Comparison of ENCODE assay signal across 8 cellular contexts in the genomic region with DNA sequence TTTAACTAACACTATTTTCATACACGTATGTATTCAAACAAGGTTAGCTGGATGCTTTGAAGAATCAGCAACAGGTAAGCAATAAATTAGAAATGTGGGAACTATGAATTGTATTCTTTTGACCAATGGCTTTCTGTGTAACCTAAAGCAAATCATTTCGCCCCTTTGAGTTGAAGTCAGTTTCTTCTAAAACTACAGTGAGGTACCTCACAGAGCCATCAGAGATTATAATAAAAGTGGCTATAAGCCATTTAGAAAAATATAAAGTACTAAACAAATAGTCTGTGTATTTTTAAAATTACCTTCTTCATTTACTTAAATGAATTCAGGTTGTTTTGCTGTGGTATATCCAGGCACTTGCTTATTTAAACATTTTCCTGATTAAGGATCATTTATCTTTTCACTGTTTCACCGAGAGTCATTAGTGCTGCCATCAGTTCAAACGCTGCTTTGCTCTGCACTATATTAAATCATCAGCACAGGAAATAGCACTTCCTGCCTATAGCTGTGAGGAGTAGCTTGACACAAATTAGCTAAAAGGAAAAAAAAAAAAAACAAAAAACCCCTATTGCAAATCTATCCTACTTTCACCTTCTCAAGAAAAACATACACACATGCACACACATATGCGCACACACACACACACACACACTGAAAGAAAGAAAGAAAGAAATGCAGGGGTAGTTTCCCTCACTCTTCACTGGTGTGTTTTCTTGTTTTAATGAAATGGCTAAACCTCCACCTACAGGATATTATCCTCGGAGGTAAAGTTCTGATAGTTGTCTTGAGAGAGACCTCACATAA. TPM values are rescaled to one million over a fixed set of nuclear protein-coding genes. Genes with fewer than 3 reads are reported as not detected.
DNase-seq lines count a peak whose midpoint lies in the region; ATAC-seq, FAIRE-seq and TF ChIP-seq lines count a peak whose summit lies in the region.

No MANE protein-coding gene starts in this region.

- TF ChIP-seq POLR2A in GM12878 (IDR thresholded peaks at IDR 0.05; ENCODE audit: low read depth, low read length), result no peak

- peak overlapping the region; percentile 71 for H3K4me2 ChIP-seq in GM12878 (ENCODE audit: control insufficient read depth, insufficient read depth)

- no peaks in the 10 kb centered on the region for H4K20me1 ChIP-seq in GM12878 (ENCODE audit: control insufficient read depth, insufficient read depth)

- H3K79me2 ChIP-seq in GM12878 (ENCODE audit: control insufficient read depth, insufficient read depth, low read length), result no peaks in the 10 kb centered on the region

- SMC1A ChIA-PET in GM12878 (lab: Charles Lee; ENCODE audit: uncharacterized antibody, unreplicated experiment), result interaction anchor here (0.6 to 16.9 kb wide), 12 partner anchors 15 to 378 kb away, joined by 3 to 345 read pairs (median 4); no protein-coding TSS in a partner anchor

- TF ChIP-seq CTCF in GM12864 (IDR thresholded peaks at IDR 0.05; ENCODE audit: low read depth, low read length, missing control alignments) (no peak), GM12878 (IDR thresholded peaks at IDR 0.05 in 2 of 3, conservative IDR thresholded peaks at IDR 0.05 in 1 of 3; ENCODE audit: control insufficient read depth in 2 of 3, extremely low read depth in 1 of 3, insufficient read depth in 1 of 3, low read depth in 3 of 3, low read length in 3 of 3) (peak in 1 of 3 experiments; percentile 19; a peak in 1 of 6 replicates), tibial artery (IDR thresholded peaks at IDR 0.05) (no peak)

- peak; percentile 73 for FAIRE-seq in GM12878 (lab: Jason Lieb, UNC)

- H3K4me3 ChIP-seq in GM12864 (ENCODE audit: low read depth, low read length), result no peak overlapping the region
- H3K4me3 ChIP-seq in GM12878, result peak overlapping the region; percentile 4; the same call in 1 of the 2 replicates
- no peak overlapping the region for H3K4me3 ChIP-seq in tibial artery

- no peaks in the 10 kb centered on the region for H3K27me3 ChIP-seq in GM12878 (replicated peaks in 1 of 2; ENCODE audit: control insufficient read depth in 2 of 2, insufficient read depth in 2 of 2, low read length in 1 of 2)
- H3K27me3 ChIP-seq in tibial artery, result no peaks in the 10 kb centered on the region

- WGBS in GM12878 (ENCODE audit: insufficient coverage, insufficient replicate concordance, low lambda C conversion rate, missing lambda C conversion rate), result 7% methylated on average over 6 of the region's 6 CpGs

- TSS peak; percentile 98 for BruUV-seq in GM12878 (replicated peaks; lab: Mats Ljungman, UMichigan)

- in situ Hi-C loops in GM12878 (cut with MboI), result no loop called here

- H3K27ac ChIP-seq in GM12878 (ENCODE audit: control insufficient read depth, insufficient read depth) (peak overlapping the region; percentile 93), tibial artery (no peak overlapping the region)

- POLR2A ChIA-PET in GM12878 (lab: Charles Lee), result interaction anchor here (0.6 to 2.8 kb wide), 22 partner anchors 10 to 1583 kb away, joined by 3 to 42 read pairs (median 5); no protein-coding TSS in a partner anchor

- peaks cover 4% of the 10 kb centered on the region; the same call in 1 of the 3 replicates for H3K9me3 ChIP-seq in GM12878 (replicated peaks; ENCODE audit: control insufficient read depth, insufficient read depth, low read length)
- no peaks in the 10 kb centered on the region for H3K9me3 ChIP-seq in tibial artery

- peak; percentile 91 for ATAC-seq in GM21381 (IDR thresholded peaks at IDR 0.05; ENCODE audit: unreplicated experiment)
- ATAC-seq in HG03575 (IDR thresholded peaks at IDR 0.05; ENCODE audit: extremely low read depth, insufficient number of reproducible peaks, low FRiP score, unreplicated experiment), result peak; percentile 70
- ATAC-seq in GM12878, result peak; percentile 98

- TF ChIP-seq RAD21 in GM12878 (IDR thresholded peaks at IDR 0.05; ENCODE audit: insufficient read depth, low read depth, low read length), result peak; percentile 27; the same call in 1 of the 2 replicates

- H3K36me3 ChIP-seq in GM12878 (ENCODE audit: control insufficient read depth in 2 of 2, insufficient read depth in 2 of 2, low read length in 1 of 2) (no peaks in the 10 kb centered on the region), tibial artery (no peaks in the 10 kb centered on the region)

- DNase-seq in GM12864 (ENCODE audit: low read depth), result peak; percentile 40
- no peak for DNase-seq in GM12878 (ENCODE audit: low read depth, low spot score)
- no peak for DNase-seq in tibial artery
- DNase-seq in NOMO-1 treated with dmso at 0.1 percent for 144 hours (lab: John Stamatoyannopoulos, UW; ENCODE audit: unreplicated experiment), result no peak
- no peak for DNase-seq in NCI-H748 treated with DMSO at 0.1 percent for 48 hours (lab: John Stamatoyannopoulos, UW)
- no peak for DNase-seq in medulla oblongata (ENCODE audit: extremely low spot score)

- H2AFZ ChIP-seq in GM12878 (ENCODE audit: control insufficient read depth, low read depth, low read length), result peak overlapping the region; percentile 66

- peak overlapping the region; percentile 41 for H3K9ac ChIP-seq in GM12878 (ENCODE audit: control insufficient read depth, insufficient read depth, low read length)

- peak; percentile 16 to 83; a peak in 3 of 4 replicates for TF ChIP-seq EP300 in GM12878 (IDR thresholded peaks at IDR 0.05; ENCODE audit: borderline replicate concordance in 1 of 2, control insufficient read depth in 1 of 2, low read depth in 2 of 2, low read length in 2 of 2)

- peaks cover 20% of the 10 kb centered on the region for H3K4me1 ChIP-seq in GM12878 (ENCODE audit: control insufficient read depth, insufficient read depth, low read length)
- peaks cover 0 to 30% (median 9%) of the 10 kb centered on the region in 4 donors for H3K4me1 ChIP-seq in tibial artery

- intact Hi-C loops in GM12878 (cut with micrococcal nuclease; ENCODE audit: unreplicated experiment), result loop anchor here (1.0 to 2.0 kb wide), 4 partner anchors 10 to 38 kb away; no protein-coding TSS in a partner anchor
- intact Hi-C loops in tibial artery (cut with DNase I; ENCODE audit: low total_unique reads), result no loop called here

- RAD21 ChIA-PET in GM12878 (lab: Charles Lee; ENCODE audit: unreplicated experiment), result interaction anchor here (0.6 to 3.6 kb wide), 26 partner anchors 10 to 584 kb away, joined by 3 to 75 read pairs (median 6); no protein-coding TSS in a partner anchor

- CTCF ChIA-PET in GM12878 (lab: Yijun Ruan, JAX), result interaction anchor here (0.6 to 7.0 kb wide), 13 partner anchors 10 to 644 kb away, joined by 3 to 64 read pairs (median 4); no protein-coding TSS in a partner anchor

TF ChIP-seq in GM12878, 131 proteins besides CTCF, POLR2A, EP300 and RAD21 (continues in another document):
- TF ChIP-seq MEF2A (IDR thresholded peaks at IDR 0.05; ENCODE audit: insufficient read depth, low read depth, low read length) (peak; percentile 78), TCF12 (IDR thresholded peaks at IDR 0.05; ENCODE audit: low read depth, low read length) (no peak), SMAD5 (IDR thresholded peaks at IDR 0.05; ENCODE audit: low read depth) (no peak), CHD1 (IDR thresholded peaks at IDR 0.05; ENCODE audit: low read depth, low read length) (no peak), NBN (IDR thresholded peaks at IDR 0.05) (peak; percentile 96), JUND (IDR thresholded peaks at IDR 0.05; ENCODE audit: low read depth, low read length) (no peak), TCF3 (IDR thresholded peaks at IDR 0.05; ENCODE audit: borderline replicate concordance, insufficient read depth, low read depth, low read length) (no peak)
- TF ChIP-seq, protein P1, sequence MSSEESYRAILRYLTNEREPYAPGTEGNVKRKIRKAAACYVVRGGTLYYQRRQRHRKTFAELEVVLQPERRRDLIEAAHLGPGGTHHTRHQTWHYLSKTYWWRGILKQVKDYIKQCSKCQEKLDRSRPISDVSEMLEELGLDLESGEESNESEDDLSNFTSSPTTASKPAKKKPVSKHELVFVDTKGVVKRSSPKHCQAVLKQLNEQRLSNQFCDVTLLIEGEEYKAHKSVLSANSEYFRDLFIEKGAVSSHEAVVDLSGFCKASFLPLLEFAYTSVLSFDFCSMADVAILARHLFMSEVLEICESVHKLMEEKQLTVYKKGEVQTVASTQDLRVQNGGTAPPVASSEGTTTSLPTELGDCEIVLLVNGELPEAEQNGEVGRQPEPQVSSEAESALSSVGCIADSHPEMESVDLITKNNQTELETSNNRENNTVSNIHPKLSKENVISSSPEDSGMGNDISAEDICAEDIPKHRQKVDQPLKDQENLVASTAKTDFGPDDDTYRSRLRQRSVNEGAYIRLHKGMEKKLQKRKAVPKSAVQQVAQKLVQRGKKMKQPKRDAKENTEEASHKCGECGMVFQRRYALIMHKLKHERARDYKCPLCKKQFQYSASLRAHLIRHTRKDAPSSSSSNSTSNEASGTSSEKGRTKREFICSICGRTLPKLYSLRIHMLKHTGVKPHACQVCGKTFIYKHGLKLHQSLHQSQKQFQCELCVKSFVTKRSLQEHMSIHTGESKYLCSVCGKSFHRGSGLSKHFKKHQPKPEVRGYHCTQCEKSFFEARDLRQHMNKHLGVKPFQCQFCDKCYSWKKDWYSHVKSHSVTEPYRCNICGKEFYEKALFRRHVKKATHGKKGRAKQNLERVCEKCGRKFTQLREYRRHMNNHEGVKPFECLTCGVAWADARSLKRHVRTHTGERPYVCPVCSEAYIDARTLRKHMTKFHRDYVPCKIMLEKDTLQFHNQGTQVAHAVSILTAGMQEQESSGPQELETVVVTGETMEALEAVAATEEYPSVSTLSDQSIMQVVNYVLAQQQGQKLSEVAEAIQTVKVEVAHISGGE (CRISPR knock-in tag; IDR thresholded peaks at IDR 0.05), result no peak

RNA-seq across cellular contexts. Expression of a gene that starts 39.8 kb away (rescaled TPM):
- total RNA-seq in GM12878 (2013; cell fraction: nucleolus; rRNA removed), result not detected in 2 replicates
- total RNA-seq in GM12878 (2014; rRNA removed), result not detected in 2 replicates
- total RNA-seq in GM12878 (2014; rRNA removed; fragmentation: Illumina TruSeq; extraction: Trizol), result not detected in 2 replicates
- not detected in 2 replicates for total RNA-seq in GM12878 (2021)
- not detected for polyA plus RNA-seq in GM12878 (2011; ENCODE audit: low read depth)
- polyA plus RNA-seq in GM12878 (2011; rRNA removed), result not detected in 2 replicates
- not detected in 2 replicates for polyA plus RNA-seq in GM12878 (2011; cell fraction: cytosol; rRNA removed)
- not detected in 2 replicates for polyA plus RNA-seq in GM12878 (2011; cell fraction: nucleus; rRNA removed)
- not detected in 2 replicates for polyA plus RNA-seq in GM12878 (2012)
- not detected in 2 replicates for polyA plus RNA-seq in GM12878 (2014; fragmentation: Illumina TruSeq; extraction: Trizol)
- polyA plus RNA-seq in GM12878 (2014; fragmentation: Nextera tagmentation; extraction: Ambion mirVana), result not detected
- polyA plus RNA-seq in GM12878 (2014; rRNA removed), result not detected in 2 replicates
- polyA plus RNA-seq in GM12878 (2016; fragmentation: Nextera tagmentation; extraction: Ambion mirVana), result not detected
- not detected in 2 replicates for polyA minus RNA-seq in GM12878 (2011; rRNA and poly(A)+ RNA removed)
- not detected in 2 replicates for polyA minus RNA-seq in GM12878 (2011; cell fraction: cytosol; rRNA and poly(A)+ RNA removed)
- polyA minus RNA-seq in GM12878 (2011; cell fraction: nucleus; rRNA and poly(A)+ RNA removed), result not detected in 2 replicates
